8 cellular contexts compared by ENCODE assay signal in genomic region chr7:121369462-121369861, GRCh38. TPM values are rescaled to one million over a fixed set of nuclear protein-coding genes. Genes with fewer than 3 reads are reported as not detected.
DNase-seq lines count a peak whose midpoint lies in the region; ATAC-seq and TF ChIP-seq lines count a peak whose summit lies in the region.

No MANE protein-coding gene starts in this region.

- H3K9me3 ChIP-seq in GM23248 (ENCODE audit: low read depth): no peaks in the 10 kb centered on the region
- H3K9me3 ChIP-seq in PC-9 (ENCODE audit: insufficient read depth, low read depth): no peaks in the 10 kb centered on the region

- DNase-seq in GM13977 (ENCODE audit: low spot score) (peak; percentile 11), GM23248 (peak; percentile 8), PC-9 (peak in 1 of 2 experiments; percentile 19), left kidney (ENCODE audit: low read depth, low spot score) (peak; percentile 24), NCI-H1417 treated with DMSO at 0.1 percent for 48 hours (lab: John Stamatoyannopoulos, UW) (no peak), SHP77 treated with DMSO at 0.1 percent for 48 hours (lab: John Stamatoyannopoulos, UW) (no peak), WTC11 (ENCODE audit: low spot score) (no peak)
- no peak for DNase-seq in effector CD4-positive, alpha-beta T cell

- H4K20me1 ChIP-seq in GM23248 (ENCODE audit: insufficient read depth): no peaks in the 10 kb centered on the region
- H4K20me1 ChIP-seq in PC-9 (ENCODE audit: insufficient read depth): peaks cover 6% of the 10 kb centered on the region; the same call in 1 of the 2 replicates

- no peak overlapping the region for H2AFZ ChIP-seq in GM23248
- no peak overlapping the region for H2AFZ ChIP-seq in PC-9

- no peak overlapping the region for H3K4me2 ChIP-seq in GM23248 (ENCODE audit: unreplicated experiment)
- H3K4me2 ChIP-seq in PC-9: no peak overlapping the region

- H3K4me1 ChIP-seq in GM23248 (ENCODE audit: insufficient read depth) (peaks cover 14% of the 10 kb centered on the region), PC-9 (replicated peaks; ENCODE audit: insufficient read depth) (peaks cover 16% of the 10 kb centered on the region; the same call in 1 of the 2 replicates)

- peaks cover 13% of the 10 kb centered on the region for H3K4me1 Mint-ChIP-seq in WTC11

- H3F3A ChIP-seq in GM23248 (ENCODE audit: insufficient read depth): peaks cover 5% of the 10 kb centered on the region
- peaks cover 24% of the 10 kb centered on the region; the same call in 1 of the 2 replicates for H3F3A ChIP-seq in PC-9 (ENCODE audit: insufficient read depth, low read depth)

- no peaks in the 10 kb centered on the region for H3K9me2 ChIP-seq in GM23248 (ENCODE audit: insufficient read depth)
- no peaks in the 10 kb centered on the region for H3K9me2 ChIP-seq in PC-9 (ENCODE audit: insufficient read depth)

- no peak overlapping the region for H3K4me3 ChIP-seq in GM23248
- no peak overlapping the region for H3K4me3 ChIP-seq in PC-9

- no peak overlapping the region for H3K27ac Mint-ChIP-seq in WTC11

- H3K27me3 ChIP-seq in GM23248 (replicated peaks; ENCODE audit: insufficient read depth): no peaks in the 10 kb centered on the region
- H3K27me3 ChIP-seq in PC-9 (ENCODE audit: insufficient read depth, low read depth): no peaks in the 10 kb centered on the region

- in situ Hi-C loops in GM13977 (cut with MboI; ENCODE audit: low pct_unique_long_range_greater_than_20kb, low sequenced_read_pairs, unreplicated experiment) (loop anchor here (25.0 kb wide), 1 partner anchor 618 kb away; no protein-coding TSS in a partner anchor), GM23248 (cut with MboI) (loop anchor here (5.0 to 10.0 kb wide), 2 partner anchors 178 to 625 kb away; no protein-coding TSS in a partner anchor)

- H3K79me2 ChIP-seq in GM23248 (ENCODE audit: insufficient read depth) (no peaks in the 10 kb centered on the region), PC-9 (ENCODE audit: low read depth) (peaks cover 21% of the 10 kb centered on the region)

- H3K36me3 ChIP-seq in GM23248 (ENCODE audit: low read depth) (peaks cover 13% of the 10 kb centered on the region; the same call in 1 of the 2 replicates), PC-9 (ENCODE audit: low read depth) (peaks cover 63% of the 10 kb centered on the region)

- POLR2A ChIA-PET in PC-9 (lab: Charles Lee; ENCODE audit: unreplicated experiment) (interaction anchor here (0.5 kb wide), 1 partner anchor 26 kb away, joined by 6 read pairs; no protein-coding TSS in a partner anchor), WTC11 (lab: Charles Lee) (no interaction called here)

- TF ChIP-seq CTCF in GM13977 (IDR thresholded peaks at IDR 0.05; ENCODE audit: extremely low read depth, insufficient read depth, missing control alignments) (no peak), PC-9 (conservative IDR thresholded peaks at IDR 0.05) (no peak), WTC11 (IDR thresholded peaks at IDR 0.05) (no peak)

- no peaks in the 10 kb centered on the region for H3K9me3 Mint-ChIP-seq in WTC11

- CTCF ChIA-PET in PC-9 (lab: Charles Lee): interaction anchor here (0.6 to 0.8 kb wide), 3 partner anchors 51 to 625 kb away, joined by 3 read pairs; no protein-coding TSS in a partner anchor
- CTCF ChIA-PET in WTC11 (lab: Charles Lee): interaction anchor here (1.5 to 1.6 kb wide), 2 partner anchors 22 to 27 kb away, joined by 3 to 5 read pairs; partner anchors contain the start of gene FAM3C

- H3K9ac ChIP-seq in GM23248: no peak overlapping the region

- no peaks in the 10 kb centered on the region for H3K27me3 Mint-ChIP-seq in WTC11 (ENCODE audit: low read depth)

- ATAC-seq in WTC11: no peak

- H3K36me3 Mint-ChIP-seq in WTC11: peaks cover 24% of the 10 kb centered on the region

- BruUV-seq in PC-9 (replicated peaks; lab: Mats Ljungman, UMichigan): no TSS peak

- 87 to 95% methylated on average over 2 of the region's 2 CpGs for WGBS in GM23248 (ENCODE audit: low coverage in 1 of 2, low lambda C conversion rate in 2 of 2, missing lambda C conversion rate in 2 of 2), 2 experiments

- no peak overlapping the region for H3K27ac ChIP-seq in GM23248
- 0 out of 2 replicates have a peak overlapping the region, but pooled peaks have one; percentile 10 for H3K27ac ChIP-seq in PC-9

- H3K4me3 Mint-ChIP-seq in WTC11: no peak overlapping the region

- intact Hi-C loops in PC-9 (cut with micrococcal nuclease; ENCODE audit: unreplicated experiment): loop anchor here (1.0 to 5.0 kb wide), 3 partner anchors 69 to 242 kb away; no protein-coding TSS in a partner anchor

TF ChIP-seq in WTC11, 78 proteins besides CTCF, POLR2A, EP300 and RAD21 (continues in another document):
- TF ChIP-seq EMX1 (CRISPR knock-in tag; IDR thresholded peaks at IDR 0.05) (no peak), ZNF232 (CRISPR knock-in tag; IDR thresholded peaks at IDR 0.05) (no peak), CREB1 (CRISPR knock-in tag; IDR thresholded peaks at IDR 0.05) (no peak), GABPB1 (CRISPR knock-in tag; IDR thresholded peaks at IDR 0.05) (no peak), SP1 (CRISPR knock-in tag; conservative IDR thresholded peaks at IDR 0.05) (no peak), ZNF423 (CRISPR knock-in tag; IDR thresholded peaks at IDR 0.05) (no peak)
- TF ChIP-seq, protein P1, sequence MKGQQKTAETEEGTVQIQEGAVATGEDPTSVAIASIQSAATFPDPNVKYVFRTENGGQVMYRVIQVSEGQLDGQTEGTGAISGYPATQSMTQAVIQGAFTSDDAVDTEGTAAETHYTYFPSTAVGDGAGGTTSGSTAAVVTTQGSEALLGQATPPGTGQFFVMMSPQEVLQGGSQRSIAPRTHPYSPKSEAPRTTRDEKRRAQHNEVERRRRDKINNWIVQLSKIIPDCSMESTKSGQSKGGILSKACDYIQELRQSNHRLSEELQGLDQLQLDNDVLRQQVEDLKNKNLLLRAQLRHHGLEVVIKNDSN (CRISPR knock-in tag; IDR thresholded peaks at IDR 0.05): no peak
- TF ChIP-seq, protein P2, sequence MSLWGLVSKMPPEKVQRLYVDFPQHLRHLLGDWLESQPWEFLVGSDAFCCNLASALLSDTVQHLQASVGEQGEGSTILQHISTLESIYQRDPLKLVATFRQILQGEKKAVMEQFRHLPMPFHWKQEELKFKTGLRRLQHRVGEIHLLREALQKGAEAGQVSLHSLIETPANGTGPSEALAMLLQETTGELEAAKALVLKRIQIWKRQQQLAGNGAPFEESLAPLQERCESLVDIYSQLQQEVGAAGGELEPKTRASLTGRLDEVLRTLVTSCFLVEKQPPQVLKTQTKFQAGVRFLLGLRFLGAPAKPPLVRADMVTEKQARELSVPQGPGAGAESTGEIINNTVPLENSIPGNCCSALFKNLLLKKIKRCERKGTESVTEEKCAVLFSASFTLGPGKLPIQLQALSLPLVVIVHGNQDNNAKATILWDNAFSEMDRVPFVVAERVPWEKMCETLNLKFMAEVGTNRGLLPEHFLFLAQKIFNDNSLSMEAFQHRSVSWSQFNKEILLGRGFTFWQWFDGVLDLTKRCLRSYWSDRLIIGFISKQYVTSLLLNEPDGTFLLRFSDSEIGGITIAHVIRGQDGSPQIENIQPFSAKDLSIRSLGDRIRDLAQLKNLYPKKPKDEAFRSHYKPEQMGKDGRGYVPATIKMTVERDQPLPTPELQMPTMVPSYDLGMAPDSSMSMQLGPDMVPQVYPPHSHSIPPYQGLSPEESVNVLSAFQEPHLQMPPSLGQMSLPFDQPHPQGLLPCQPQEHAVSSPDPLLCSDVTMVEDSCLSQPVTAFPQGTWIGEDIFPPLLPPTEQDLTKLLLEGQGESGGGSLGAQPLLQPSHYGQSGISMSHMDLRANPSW (CRISPR knock-in tag; conservative IDR thresholded peaks at IDR 0.05; ENCODE audit: low read depth): no peak
- TF ChIP-seq, protein P3, sequence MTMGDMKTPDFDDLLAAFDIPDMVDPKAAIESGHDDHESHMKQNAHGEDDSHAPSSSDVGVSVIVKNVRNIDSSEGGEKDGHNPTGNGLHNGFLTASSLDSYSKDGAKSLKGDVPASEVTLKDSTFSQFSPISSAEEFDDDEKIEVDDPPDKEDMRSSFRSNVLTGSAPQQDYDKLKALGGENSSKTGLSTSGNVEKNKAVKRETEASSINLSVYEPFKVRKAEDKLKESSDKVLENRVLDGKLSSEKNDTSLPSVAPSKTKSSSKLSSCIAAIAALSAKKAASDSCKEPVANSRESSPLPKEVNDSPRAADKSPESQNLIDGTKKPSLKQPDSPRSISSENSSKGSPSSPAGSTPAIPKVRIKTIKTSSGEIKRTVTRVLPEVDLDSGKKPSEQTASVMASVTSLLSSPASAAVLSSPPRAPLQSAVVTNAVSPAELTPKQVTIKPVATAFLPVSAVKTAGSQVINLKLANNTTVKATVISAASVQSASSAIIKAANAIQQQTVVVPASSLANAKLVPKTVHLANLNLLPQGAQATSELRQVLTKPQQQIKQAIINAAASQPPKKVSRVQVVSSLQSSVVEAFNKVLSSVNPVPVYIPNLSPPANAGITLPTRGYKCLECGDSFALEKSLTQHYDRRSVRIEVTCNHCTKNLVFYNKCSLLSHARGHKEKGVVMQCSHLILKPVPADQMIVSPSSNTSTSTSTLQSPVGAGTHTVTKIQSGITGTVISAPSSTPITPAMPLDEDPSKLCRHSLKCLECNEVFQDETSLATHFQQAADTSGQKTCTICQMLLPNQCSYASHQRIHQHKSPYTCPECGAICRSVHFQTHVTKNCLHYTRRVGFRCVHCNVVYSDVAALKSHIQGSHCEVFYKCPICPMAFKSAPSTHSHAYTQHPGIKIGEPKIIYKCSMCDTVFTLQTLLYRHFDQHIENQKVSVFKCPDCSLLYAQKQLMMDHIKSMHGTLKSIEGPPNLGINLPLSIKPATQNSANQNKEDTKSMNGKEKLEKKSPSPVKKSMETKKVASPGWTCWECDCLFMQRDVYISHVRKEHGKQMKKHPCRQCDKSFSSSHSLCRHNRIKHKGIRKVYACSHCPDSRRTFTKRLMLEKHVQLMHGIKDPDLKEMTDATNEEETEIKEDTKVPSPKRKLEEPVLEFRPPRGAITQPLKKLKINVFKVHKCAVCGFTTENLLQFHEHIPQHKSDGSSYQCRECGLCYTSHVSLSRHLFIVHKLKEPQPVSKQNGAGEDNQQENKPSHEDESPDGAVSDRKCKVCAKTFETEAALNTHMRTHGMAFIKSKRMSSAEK (CRISPR knock-in tag; IDR thresholded peaks at IDR 0.05; ENCODE audit: borderline replicate concordance): no peak

RNA-seq across cellular contexts. Expression of gene FAM3C, which starts 26.6 kb away (rescaled TPM):
- 38.6 and 43.5 TPM in 2 replicates for total RNA-seq in GM23248 (2014; rRNA removed; shearing (Covaris generic))
- polyA plus RNA-seq in GM23248 (2016; fragmentation: Nextera tagmentation; extraction: Ambion mirVana): 52.4 and 53.1 TPM in 2 replicates
- total RNA-seq in PC-9 (2021) (117 and 134 TPM in 2 replicates), WTC11 (2021) (51.2 to 65.7 TPM (median 54.4 TPM) in 3 replicates)

RNA-seq across cellular contexts. Expression of gene WNT16, which starts 40.7 kb away (rescaled TPM):
- 0.22 TPM in 1 of 2 replicates, not detected in the other for total RNA-seq in GM23248 (2014; rRNA removed; shearing (Covaris generic))
- polyA plus RNA-seq in GM23248 (2016; fragmentation: Nextera tagmentation; extraction: Ambion mirVana): 0.23 TPM in 2 replicates
- total RNA-seq in PC-9 (2021) (not detected in 2 replicates), WTC11 (2021) (0.21 to 0.53 TPM (median 0.33 TPM) in 3 replicates)

Comparison
In these comparisons a context has a peak if more than half of its experiments do, and no peak if none do; other contexts are left out.
1. DNase-seq: peak in GM13977 (single experiment), GM23248 (single experiment) and left kidney (single experiment); none in effector CD4-positive, alpha-beta T cell (single experiment), NCI-H1417 treated with DMSO at 0.1 percent for 48 hours (single experiment), SHP77 treated with DMSO at 0.1 percent for 48 hours (single experiment) and WTC11 (single experiment).